Comparison of ENCODE assay signal across 1 cellular context in the genomic region with DNA sequence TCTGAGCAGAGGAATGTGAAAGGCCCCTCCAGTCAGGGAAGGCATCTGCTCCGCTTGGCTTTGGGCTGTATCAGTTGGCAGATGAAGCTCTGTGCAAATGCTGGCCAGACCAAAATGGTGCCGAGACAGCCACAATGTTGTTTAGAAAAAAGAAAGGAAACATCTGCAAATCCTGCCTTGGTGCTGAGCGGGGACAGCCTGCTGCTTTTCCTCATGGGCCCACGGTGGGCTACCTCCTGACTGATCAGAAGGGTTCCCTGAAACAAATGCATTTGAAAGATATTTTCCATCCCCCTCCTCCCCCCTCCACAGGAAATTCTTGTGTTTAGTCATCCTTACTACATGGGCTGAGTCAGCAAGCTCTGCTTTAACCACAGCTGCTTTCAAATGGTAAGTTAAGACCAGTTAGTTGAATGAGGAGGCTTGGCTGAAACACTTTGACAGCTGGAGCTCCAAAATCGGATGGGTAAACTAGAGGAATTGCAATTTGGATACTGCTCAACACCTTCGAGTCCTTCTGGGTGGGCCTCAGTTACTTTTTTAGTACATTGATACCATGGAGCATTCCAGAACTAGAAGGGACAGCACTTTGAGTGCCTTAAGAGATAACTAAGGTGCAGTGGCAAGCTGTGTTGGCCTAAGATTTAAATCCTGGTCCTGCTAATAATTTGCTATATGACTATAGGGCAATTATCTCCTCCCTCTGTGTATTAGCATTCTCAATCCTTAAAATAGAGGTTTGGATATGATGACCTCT.
TF ChIP-seq lines count a peak whose summit lies in the region.

No MANE protein-coding gene starts in this region.

TF ChIP-seq in H1, 55 proteins besides CTCF, POLR2A, EP300 and RAD21 (continued from another document):
- TF ChIP-seq, protein P1, sequence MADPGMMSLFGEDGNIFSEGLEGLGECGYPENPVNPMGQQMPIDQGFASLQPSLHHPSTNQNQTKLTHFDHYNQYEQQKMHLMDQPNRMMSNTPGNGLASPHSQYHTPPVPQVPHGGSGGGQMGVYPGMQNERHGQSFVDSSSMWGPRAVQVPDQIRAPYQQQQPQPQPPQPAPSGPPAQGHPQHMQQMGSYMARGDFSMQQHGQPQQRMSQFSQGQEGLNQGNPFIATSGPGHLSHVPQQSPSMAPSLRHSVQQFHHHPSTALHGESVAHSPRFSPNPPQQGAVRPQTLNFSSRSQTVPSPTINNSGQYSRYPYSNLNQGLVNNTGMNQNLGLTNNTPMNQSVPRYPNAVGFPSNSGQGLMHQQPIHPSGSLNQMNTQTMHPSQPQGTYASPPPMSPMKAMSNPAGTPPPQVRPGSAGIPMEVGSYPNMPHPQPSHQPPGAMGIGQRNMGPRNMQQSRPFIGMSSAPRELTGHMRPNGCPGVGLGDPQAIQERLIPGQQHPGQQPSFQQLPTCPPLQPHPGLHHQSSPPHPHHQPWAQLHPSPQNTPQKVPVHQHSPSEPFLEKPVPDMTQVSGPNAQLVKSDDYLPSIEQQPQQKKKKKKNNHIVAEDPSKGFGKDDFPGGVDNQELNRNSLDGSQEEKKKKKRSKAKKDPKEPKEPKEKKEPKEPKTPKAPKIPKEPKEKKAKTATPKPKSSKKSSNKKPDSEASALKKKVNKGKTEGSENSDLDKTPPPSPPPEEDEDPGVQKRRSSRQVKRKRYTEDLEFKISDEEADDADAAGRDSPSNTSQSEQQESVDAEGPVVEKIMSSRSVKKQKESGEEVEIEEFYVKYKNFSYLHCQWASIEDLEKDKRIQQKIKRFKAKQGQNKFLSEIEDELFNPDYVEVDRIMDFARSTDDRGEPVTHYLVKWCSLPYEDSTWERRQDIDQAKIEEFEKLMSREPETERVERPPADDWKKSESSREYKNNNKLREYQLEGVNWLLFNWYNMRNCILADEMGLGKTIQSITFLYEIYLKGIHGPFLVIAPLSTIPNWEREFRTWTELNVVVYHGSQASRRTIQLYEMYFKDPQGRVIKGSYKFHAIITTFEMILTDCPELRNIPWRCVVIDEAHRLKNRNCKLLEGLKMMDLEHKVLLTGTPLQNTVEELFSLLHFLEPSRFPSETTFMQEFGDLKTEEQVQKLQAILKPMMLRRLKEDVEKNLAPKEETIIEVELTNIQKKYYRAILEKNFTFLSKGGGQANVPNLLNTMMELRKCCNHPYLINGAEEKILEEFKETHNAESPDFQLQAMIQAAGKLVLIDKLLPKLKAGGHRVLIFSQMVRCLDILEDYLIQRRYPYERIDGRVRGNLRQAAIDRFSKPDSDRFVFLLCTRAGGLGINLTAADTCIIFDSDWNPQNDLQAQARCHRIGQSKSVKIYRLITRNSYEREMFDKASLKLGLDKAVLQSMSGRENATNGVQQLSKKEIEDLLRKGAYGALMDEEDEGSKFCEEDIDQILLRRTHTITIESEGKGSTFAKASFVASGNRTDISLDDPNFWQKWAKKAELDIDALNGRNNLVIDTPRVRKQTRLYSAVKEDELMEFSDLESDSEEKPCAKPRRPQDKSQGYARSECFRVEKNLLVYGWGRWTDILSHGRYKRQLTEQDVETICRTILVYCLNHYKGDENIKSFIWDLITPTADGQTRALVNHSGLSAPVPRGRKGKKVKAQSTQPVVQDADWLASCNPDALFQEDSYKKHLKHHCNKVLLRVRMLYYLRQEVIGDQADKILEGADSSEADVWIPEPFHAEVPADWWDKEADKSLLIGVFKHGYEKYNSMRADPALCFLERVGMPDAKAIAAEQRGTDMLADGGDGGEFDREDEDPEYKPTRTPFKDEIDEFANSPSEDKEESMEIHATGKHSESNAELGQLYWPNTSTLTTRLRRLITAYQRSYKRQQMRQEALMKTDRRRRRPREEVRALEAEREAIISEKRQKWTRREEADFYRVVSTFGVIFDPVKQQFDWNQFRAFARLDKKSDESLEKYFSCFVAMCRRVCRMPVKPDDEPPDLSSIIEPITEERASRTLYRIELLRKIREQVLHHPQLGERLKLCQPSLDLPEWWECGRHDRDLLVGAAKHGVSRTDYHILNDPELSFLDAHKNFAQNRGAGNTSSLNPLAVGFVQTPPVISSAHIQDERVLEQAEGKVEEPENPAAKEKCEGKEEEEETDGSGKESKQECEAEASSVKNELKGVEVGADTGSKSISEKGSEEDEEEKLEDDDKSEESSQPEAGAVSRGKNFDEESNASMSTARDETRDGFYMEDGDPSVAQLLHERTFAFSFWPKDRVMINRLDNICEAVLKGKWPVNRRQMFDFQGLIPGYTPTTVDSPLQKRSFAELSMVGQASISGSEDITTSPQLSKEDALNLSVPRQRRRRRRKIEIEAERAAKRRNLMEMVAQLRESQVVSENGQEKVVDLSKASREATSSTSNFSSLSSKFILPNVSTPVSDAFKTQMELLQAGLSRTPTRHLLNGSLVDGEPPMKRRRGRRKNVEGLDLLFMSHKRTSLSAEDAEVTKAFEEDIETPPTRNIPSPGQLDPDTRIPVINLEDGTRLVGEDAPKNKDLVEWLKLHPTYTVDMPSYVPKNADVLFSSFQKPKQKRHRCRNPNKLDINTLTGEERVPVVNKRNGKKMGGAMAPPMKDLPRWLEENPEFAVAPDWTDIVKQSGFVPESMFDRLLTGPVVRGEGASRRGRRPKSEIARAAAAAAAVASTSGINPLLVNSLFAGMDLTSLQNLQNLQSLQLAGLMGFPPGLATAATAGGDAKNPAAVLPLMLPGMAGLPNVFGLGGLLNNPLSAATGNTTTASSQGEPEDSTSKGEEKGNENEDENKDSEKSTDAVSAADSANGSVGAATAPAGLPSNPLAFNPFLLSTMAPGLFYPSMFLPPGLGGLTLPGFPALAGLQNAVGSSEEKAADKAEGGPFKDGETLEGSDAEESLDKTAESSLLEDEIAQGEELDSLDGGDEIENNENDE (IDR thresholded peaks at IDR 0.05; ENCODE audit: insufficient replicate concordance, low read length): no peak
- TF ChIP-seq ZNF274 (IDR thresholded peaks at IDR 0.05; ENCODE audit: borderline replicate concordance, extremely low read depth, low read length): no peak
- TF ChIP-seq TAF7 (optimal IDR thresholded peaks at IDR 0.05; ENCODE audit: borderline replicate concordance, low read depth, low read length): no peak
- peak; percentile 92 for TF ChIP-seq MAFK (IDR thresholded peaks at IDR 0.05; ENCODE audit: low read depth, low read length)
- no peak for TF ChIP-seq SAP30 (IDR thresholded peaks at IDR 0.05; ENCODE audit: insufficient read depth, insufficient replicate concordance, low read length)
- no peak for TF ChIP-seq FOSL1 (IDR thresholded peaks at IDR 0.05; ENCODE audit: insufficient read depth, low read depth, low read length)
- TF ChIP-seq YY1 (IDR thresholded peaks at IDR 0.05; ENCODE audit: low read depth, low read length): no peak
- no peak for TF ChIP-seq SRF (IDR thresholded peaks at IDR 0.05; ENCODE audit: low read depth, low read length)
- no peak for TF ChIP-seq PHF8 (conservative IDR thresholded peaks at IDR 0.05; ENCODE audit: low read depth, low read length)
- TF ChIP-seq, protein P2, sequence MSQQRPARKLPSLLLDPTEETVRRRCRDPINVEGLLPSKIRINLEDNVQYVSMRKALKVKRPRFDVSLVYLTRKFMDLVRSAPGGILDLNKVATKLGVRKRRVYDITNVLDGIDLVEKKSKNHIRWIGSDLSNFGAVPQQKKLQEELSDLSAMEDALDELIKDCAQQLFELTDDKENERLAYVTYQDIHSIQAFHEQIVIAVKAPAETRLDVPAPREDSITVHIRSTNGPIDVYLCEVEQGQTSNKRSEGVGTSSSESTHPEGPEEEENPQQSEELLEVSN (IDR thresholded peaks at IDR 0.05): no peak
- TF ChIP-seq, protein P3, sequence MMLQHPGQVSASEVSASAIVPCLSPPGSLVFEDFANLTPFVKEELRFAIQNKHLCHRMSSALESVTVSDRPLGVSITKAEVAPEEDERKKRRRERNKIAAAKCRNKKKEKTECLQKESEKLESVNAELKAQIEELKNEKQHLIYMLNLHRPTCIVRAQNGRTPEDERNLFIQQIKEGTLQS (IDR thresholded peaks at IDR 0.05; ENCODE audit: insufficient read depth, low read depth, low read length): no peak
- peak; percentile 50; the same call in 1 of the 2 replicates for TF ChIP-seq JUND (IDR thresholded peaks at IDR 0.05; ENCODE audit: low read length)
- no peak for TF ChIP-seq TAF1 (IDR thresholded peaks at IDR 0.05; ENCODE audit: low read depth, low read length)
- no peak for TF ChIP-seq TEAD4 (IDR thresholded peaks at IDR 0.05; ENCODE audit: low read depth, low read length)
- no peak for TF ChIP-seq RXRA (IDR thresholded peaks at IDR 0.05; ENCODE audit: insufficient read depth, low read depth, low read length)
- no peak for TF ChIP-seq SUZ12 (IDR thresholded peaks at IDR 0.05; ENCODE audit: low read length)
TF ChIP-seq in H1: peak in this region for 3.
